In the genomic region with DNA sequence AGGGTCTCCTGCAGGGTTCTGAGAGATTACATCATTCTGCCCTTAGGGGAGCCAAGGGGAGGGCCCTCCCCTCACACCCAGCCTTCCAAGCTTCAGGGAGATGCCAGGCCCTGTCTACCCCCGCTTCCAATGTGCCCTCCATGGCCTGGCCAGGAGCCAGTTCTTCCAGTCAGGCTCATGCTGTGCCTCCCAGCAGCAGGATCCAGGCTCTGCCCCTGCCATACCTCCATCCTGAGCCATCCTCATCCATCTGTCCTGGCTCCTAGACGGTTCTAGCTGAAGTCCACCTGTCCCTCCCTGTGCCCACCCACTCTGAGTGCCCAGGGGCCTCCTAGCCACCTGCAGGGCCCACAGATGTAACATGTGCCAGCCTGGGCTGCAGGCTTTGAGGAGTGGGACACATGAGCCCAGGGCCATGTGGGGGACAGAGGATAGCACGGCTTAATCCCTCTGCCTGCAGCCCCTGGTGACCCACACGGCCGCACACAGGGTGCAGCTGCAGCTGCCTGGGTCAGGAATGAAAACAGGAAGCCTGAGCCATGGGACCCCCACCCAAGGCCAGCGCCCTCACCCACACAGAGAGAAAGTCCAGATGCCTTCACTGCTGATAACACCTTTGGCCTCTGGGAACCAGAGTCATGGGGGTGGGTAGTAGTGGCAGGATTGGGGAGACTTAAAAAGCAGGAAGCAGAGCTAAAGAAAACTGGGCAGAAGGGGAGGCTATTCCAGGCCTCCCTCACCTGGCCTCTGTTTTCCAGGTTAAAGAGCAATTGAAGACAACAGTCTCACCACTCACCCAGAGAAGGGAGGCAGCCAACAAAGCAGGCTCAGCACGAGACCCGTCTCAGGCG, we compare ENCODE assay signal across 15 cellular contexts. TPM values are rescaled to one million over a fixed set of nuclear protein-coding genes. Genes with fewer than 3 reads are reported as not detected.
"Had no signal": no experiment of that assay in that cellular context is flagged by ENCODE, and none has a peak within 500 bp of the region (broad histone marks: within the 10 kb centered on the region; RNA-seq: fewer than 3 reads in every experiment).

No MANE protein-coding gene starts in this region.

- H3K4me3 ChIP-seq: coronary artery, hepatocyte, skin epidermis, tibial nerve had no signal

- H3K79me2 ChIP-seq: hepatocyte had no signal

- H3K27ac ChIP-seq: coronary artery, hepatocyte, skin epidermis, tibial nerve, VCaP had no signal

- H3K4me2 ChIP-seq: hepatocyte had no signal

- ATAC-seq: naive thymus-derived CD8-positive, alpha-beta T cell; T-cell had no signal

- H3K27me3 ChIP-seq: hepatocyte, tibial nerve had no signal

- DNase-seq: activated naive CD4-positive, alpha-beta T cell; caudate nucleus; effector CD4-positive, alpha-beta T cell; T-cell had no signal

- FAIRE-seq: endothelial cell of umbilical vein had no signal

- H3K27ac Mint-ChIP-seq: activated CD4-positive, alpha-beta memory T cell treated with anti-CD3 and anti-CD28 coated beads for 36 hours had no signal

- H3K27me3 Mint-ChIP-seq: activated CD4-positive, alpha-beta memory T cell treated with anti-CD3 and anti-CD28 coated beads for 36 hours; naive thymus-derived CD8-positive, alpha-beta T cell; T-cell had no signal

- H2AFZ ChIP-seq: hepatocyte had no signal

- H3K4me3 Mint-ChIP-seq: activated CD4-positive, alpha-beta memory T cell treated with anti-CD3 and anti-CD28 coated beads for 36 hours; activated T-helper 1 cell treated with anti-CD3 and anti-CD28 coated beads, Interleukin-12 subunit alpha, Interleukin-12 subunit beta, Interleukin-2, Interleukin-4 antibody, amounts not matched to agents 30 ng/mL and 10 ng/mL and 1 ng/mL, durations not matched to agents 14 hours and 24 hours and 36 hours; naive thymus-derived CD8-positive, alpha-beta T cell; T-cell had no signal

RNA-seq across cellular contexts. Expression of a gene that starts 21.3 kb away (rescaled TPM):
- total RNA-seq: endothelial cell of umbilical vein, lung microvascular endothelial cell, SK-MEL-5 had no signal
- polyA plus RNA-seq: endothelial cell of umbilical vein had no signal
